In the genomic region with DNA sequence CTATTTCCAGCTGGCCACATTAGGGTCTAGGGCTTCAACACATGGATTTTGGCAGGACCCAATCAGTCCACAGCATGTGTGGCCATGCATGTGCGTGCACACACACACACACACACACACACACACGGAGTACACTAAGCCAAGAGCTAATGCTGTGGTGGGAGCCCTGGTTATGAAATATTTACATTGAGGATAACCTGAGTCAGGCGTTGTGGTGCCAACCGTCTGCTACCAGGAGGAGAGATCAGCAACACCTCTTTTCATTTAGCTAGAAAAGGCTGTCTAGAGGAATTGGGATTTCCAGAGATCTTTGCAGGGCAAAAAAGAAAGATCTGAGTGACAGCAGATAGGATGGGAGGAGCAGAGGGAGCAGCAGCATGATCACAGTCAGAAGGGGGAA, we compare ENCODE assay signal across 17 cellular contexts.
"Had no signal": no experiment of that assay in that cellular context is flagged by ENCODE, and none has a peak within 500 bp of the region (broad histone marks: within the 10 kb centered on the region; RNA-seq: fewer than 3 reads in every experiment).

No MANE protein-coding gene starts in this region.

- H3K4me3 Mint-ChIP-seq: activated T-cell treated with anti-CD3 and anti-CD28 coated beads, Interleukin-2, amount 50 U/mL, for 72 hours; effector memory CD8-positive, alpha-beta T cell; naive thymus-derived CD8-positive, alpha-beta T cell had no signal

- H3K9me3 ChIP-seq: thyroid gland had no signal

- DNase-seq: activated CD4-positive, alpha-beta T cell treated with anti-CD3 and anti-CD28 coated beads for 1 hour; activated effector memory CD4-positive, alpha-beta T cell treated with anti-CD3 and anti-CD28 coated beads, Interleukin-2, amount 50 U/mL, for 16 hours; activated naive CD4-positive, alpha-beta T cell treated with anti-CD3 and anti-CD28 coated beads, Interleukin-2, amount 50 U/mL, for 16 hours; activated T-cell treated with anti-CD3 and anti-CD28 coated beads, Interleukin-2, amount 50 U/mL, for 72 hours; dermis blood vessel endothelial cell; effector memory CD8-positive, alpha-beta T cell; heart right ventricle; naive thymus-derived CD8-positive, alpha-beta T cell; sigmoid colon; spleen; stimulated activated CD4-positive, alpha-beta T cell treated with anti-CD3 and anti-CD28 coated beads, Interleukin-4, amount 100 ng/mL, for 4 hours; stimulated activated naive CD4-positive, alpha-beta T cell; SW 1271; thyroid gland; WERI-Rb-1 had no signal

- H3K36me3 ChIP-seq: cardiac muscle cell, gastroesophageal sphincter, heart right ventricle, sigmoid colon, spleen, thyroid gland, WERI-Rb-1 had no signal

- H3K4me3 ChIP-seq: cardiac muscle cell, gastroesophageal sphincter, heart right ventricle, sigmoid colon, spleen, thyroid gland had no signal

- H3K4me1 ChIP-seq: gastroesophageal sphincter, heart right ventricle, sigmoid colon, spleen, thyroid gland had no signal

- H3K27me3 Mint-ChIP-seq: effector memory CD8-positive, alpha-beta T cell had no signal

- H3K4me1 Mint-ChIP-seq: naive thymus-derived CD8-positive, alpha-beta T cell had no signal

- H3K27ac Mint-ChIP-seq: activated T-cell treated with anti-CD3 and anti-CD28 coated beads, Interleukin-2, amount 50 U/mL, for 72 hours; effector memory CD8-positive, alpha-beta T cell; naive thymus-derived CD8-positive, alpha-beta T cell had no signal

- H3K27me3 ChIP-seq: cardiac muscle cell, gastroesophageal sphincter, heart right ventricle, sigmoid colon, spleen, thyroid gland had no signal

- H3K36me3 Mint-ChIP-seq: naive thymus-derived CD8-positive, alpha-beta T cell had no signal

- H3K27ac ChIP-seq: cardiac muscle cell, gastroesophageal sphincter, heart right ventricle, sigmoid colon, spleen, WERI-Rb-1 had no signal

- ATAC-seq: activated T-cell treated with anti-CD3 and anti-CD28 coated beads, Interleukin-2, amount 50 U/mL, for 72 hours; effector memory CD8-positive, alpha-beta T cell; gastroesophageal sphincter; heart right ventricle; naive thymus-derived CD8-positive, alpha-beta T cell had no signal
